Comparison of ENCODE assay signal across 10 cellular contexts in genomic region chr7:78022165-78022564, GRCh38.
"Had no signal": no experiment of that assay in that cellular context is flagged by ENCODE, and none has a peak within 500 bp of the region (broad histone marks: within the 10 kb centered on the region; RNA-seq: fewer than 3 reads in every experiment).

No MANE protein-coding gene starts in this region.

- H3K9me3 ChIP-seq: HAP-1 had no signal

- H3K27ac ChIP-seq: GM23248, KMS-11 had no signal

- H3K36me3 ChIP-seq: HAP-1 had no signal

- DNase-seq: GM23248, GOT3, H7, HFFc6, IMR-90, KBM-7 had no signal

- H3K4me2 ChIP-seq: KMS-11 had no signal

- ATAC-seq: HCT116 had no signal

- H3K4me3 ChIP-seq: GM23248, HAP-1 had no signal

- H3K9ac ChIP-seq: GM23248, KMS-11 had no signal

- FAIRE-seq: HTR-8/SVneo had no signal

- H2AFZ ChIP-seq: GM23248 had no signal
